30 cellular contexts compared by ENCODE assay signal in the genomic region with DNA sequence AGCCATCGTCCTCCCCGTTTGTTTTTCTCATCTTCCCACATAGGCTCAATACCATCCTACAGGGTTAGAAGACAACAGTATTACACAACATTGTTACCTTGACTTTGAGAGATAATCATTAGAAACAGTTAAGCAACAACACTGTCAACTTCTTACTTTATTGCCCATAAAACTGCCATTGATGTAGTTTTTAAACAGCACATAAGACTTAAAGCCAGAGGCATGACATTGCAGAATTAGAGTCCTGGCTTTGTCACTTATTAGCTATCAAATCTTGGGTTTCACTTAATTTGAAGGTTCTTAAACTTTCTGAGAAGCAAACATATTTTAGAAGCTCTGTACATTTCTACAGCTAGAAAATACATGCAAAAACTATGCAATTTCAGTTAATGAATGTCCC.
"Had no signal": no experiment of that assay in that cellular context is flagged by ENCODE, and none has a peak within 500 bp of the region (broad histone marks: within the 10 kb centered on the region; RNA-seq: fewer than 3 reads in every experiment).

No MANE protein-coding gene starts in this region.

- H3K9me3 Mint-ChIP-seq: activated T-cell treated with anti-CD3 and anti-CD28 coated beads, Interleukin-2, amount 50 U/mL, for 24 hours; mesothelial cell of epicardium; naive B cell; nephron progenitor cell; stimulated activated memory B cell treated with anti-CD40 and anti-IgM and Interleukin-4, amounts not matched to agents 10 μg/mL and 1 μg/mL and 100 μg/mL, for 72 hours; stimulated activated naive CD8-positive, alpha-beta T cell treated with anti-CD3 and anti-CD28 coated beads, Interleukin-15, amount 100 ng/mL, for 72 hours; type B pancreatic cell had no signal

- H3K4me3 Mint-ChIP-seq: activated naive CD8-positive, alpha-beta T cell; activated T-cell treated with anti-CD3 and anti-CD28 coated beads, Interleukin-2, amount 50 U/mL, for 24 hours; brain; mesothelial cell of epicardium; naive B cell; nephron progenitor cell; stimulated activated memory B cell treated with anti-CD40 and anti-IgM and Interleukin-4, amounts not matched to agents 10 μg/mL and 1 μg/mL and 100 μg/mL, for 72 hours; stimulated activated naive CD8-positive, alpha-beta T cell treated with anti-CD3 and anti-CD28 coated beads, Interleukin-15, amount 100 ng/mL, for 72 hours; type B pancreatic cell had no signal

- H3K27ac Mint-ChIP-seq: activated naive CD8-positive, alpha-beta T cell; activated T-cell treated with anti-CD3 and anti-CD28 coated beads, Interleukin-2, amount 50 U/mL, for 24 hours; mesothelial cell of epicardium; nephron progenitor cell; stimulated activated memory B cell treated with anti-CD40 and anti-IgM and Interleukin-4, amounts not matched to agents 10 μg/mL and 1 μg/mL and 100 μg/mL, for 72 hours; stimulated activated naive CD8-positive, alpha-beta T cell treated with anti-CD3 and anti-CD28 coated beads, Interleukin-15, amount 100 ng/mL, for 72 hours; type B pancreatic cell had no signal

- FAIRE-seq: endometrium, small intestine had no signal

- H3K4me1 Mint-ChIP-seq: nephron progenitor cell; stimulated activated naive CD8-positive, alpha-beta T cell treated with anti-CD3 and anti-CD28 coated beads, Interleukin-15, amount 100 ng/mL, for 72 hours had no signal

- DNase-seq: activated CD4-positive, alpha-beta T cell treated with anti-CD3 and anti-CD28 coated beads for 4 hours; activated CD4-positive, alpha-beta T cell treated with anti-CD3 and anti-CD28 coated beads, Interleukin-2, amount 50 U/mL, for 4 hours; activated CD4-positive, CD25-positive, alpha-beta regulatory T cell; activated CD8-positive, alpha-beta memory T cell treated with anti-CD3 and anti-CD28 coated beads, Interleukin-2, amount 50 U/mL, for 48 hours; activated gamma-delta T cell; activated T-cell treated with anti-CD3 and anti-CD28 coated beads, Interleukin-2, amount 50 U/mL, for 24 hours; aorta; cerebellar nuclear complex; colonic mucosa; effector CD8-positive, alpha-beta T cell; head of caudate nucleus; hippocampal formation; left cardiac atrium; naive B cell; nephron progenitor cell; ovary; retina; sigmoid colon; small intestine; stimulated activated CD4-positive, alpha-beta T cell treated with anti-CD3 and anti-CD28 coated beads, Interleukin-4, amount 100 ng/mL, for 4 hours; stimulated activated CD8-positive, alpha-beta memory T cell treated with anti-CD3 and anti-CD28 coated beads, Interleukin-4, amount 100 ng/mL, for 48 hours; stimulated activated naive CD8-positive, alpha-beta T cell treated with anti-CD3 and anti-CD28 coated beads, Interleukin-15, amount 100 ng/mL, for 72 hours; substantia nigra; uterus had no signal

- H3K27me3 Mint-ChIP-seq: activated naive CD8-positive, alpha-beta T cell; activated T-cell treated with anti-CD3 and anti-CD28 coated beads, Interleukin-2, amount 50 U/mL, for 24 hours; brain; naive B cell; stimulated activated memory B cell treated with anti-CD40 and anti-IgM and Interleukin-4, amounts not matched to agents 10 μg/mL and 1 μg/mL and 100 μg/mL, for 72 hours; stimulated activated naive CD8-positive, alpha-beta T cell treated with anti-CD3 and anti-CD28 coated beads, Interleukin-15, amount 100 ng/mL, for 72 hours; type B pancreatic cell had no signal
